ENCODE assay signal across 9 cellular contexts in genomic region chr1:201795066-201795465, GRCh38.
DNase-seq lines count a peak whose midpoint lies in the region; ATAC-seq and TF ChIP-seq lines count a peak whose summit lies in the region.
"Had no signal": no experiment of that assay in that cellular context is flagged by ENCODE, and none has a peak within 500 bp of the region (broad histone marks: within the 10 kb centered on the region; RNA-seq: fewer than 3 reads in every experiment).

No MANE protein-coding gene starts in this region.

- TF ChIP-seq CTCF in choroid plexus epithelial cell (conservative IDR thresholded peaks at IDR 0.05; ENCODE audit: low read depth, low read length) = peak; percentile 61

- DNase-seq in NCI-H2107 treated with DMSO at 0.1 percent for 48 hours (lab: John Stamatoyannopoulos, UW; ENCODE audit: unreplicated experiment) (peak; percentile 20), NCI-H2107 (lab: John Stamatoyannopoulos, UW) (no peak), NCI-H1694 (lab: John Stamatoyannopoulos, UW) (peak; percentile 13), choroid plexus epithelial cell (ENCODE audit: low read depth) (peak; percentile 73), retina (peak; percentile 24), LoVo (ENCODE audit: low spot score) (no peak)
- DNase-seq in activated CD4-positive, CD25-positive, alpha-beta regulatory T cell treated with anti-CD3 and anti-CD28 coated beads, Interleukin-2, amount 50 U/mL, for 72 hours = no peak

- no peak for ATAC-seq in HG03469 (IDR thresholded peaks at IDR 0.05; ENCODE audit: unreplicated experiment)

- H3K4me3 ChIP-seq in choroid plexus epithelial cell (ENCODE audit: low read depth, low read length) = no peak overlapping the region
- H3K4me3 ChIP-seq: BLaER1 treated with 17β-estradiol and CSF1 and Interleukin-3, amounts not matched to agents 10 nM and 100 nM had no signal

Comparison
In these comparisons a context has a peak if more than half of its experiments do, and no peak if none do; other contexts are left out.
1. DNase-seq: peak in NCI-H2107 treated with DMSO at 0.1 percent for 48 hours (single experiment), NCI-H1694 (single experiment), choroid plexus epithelial cell (single experiment) and retina (single experiment); none in NCI-H2107 (single experiment), LoVo (single experiment) and activated CD4-positive, CD25-positive, alpha-beta regulatory T cell treated with anti-CD3 and anti-CD28 coated beads, Interleukin-2, amount 50 U/mL, for 72 hours (single experiment).